17 cellular contexts compared by ENCODE assay signal in genomic region chr6:77133031-77133430, GRCh38.
DNase-seq lines count a peak whose midpoint lies in the region; ATAC-seq and TF ChIP-seq lines count a peak whose summit lies in the region.
"Had no signal": no experiment of that assay in that cellular context is flagged by ENCODE, and none has a peak within 500 bp of the region (broad histone marks: within the 10 kb centered on the region; RNA-seq: fewer than 3 reads in every experiment).

No MANE protein-coding gene starts in this region.

- peak; percentile 55 for DNase-seq in GM23338 (ENCODE audit: low spot score)
- peak; percentile 16 for DNase-seq in RPMI7951 (ENCODE audit: low read depth)
- no peak for DNase-seq in glutamatergic neuron
- no peak for DNase-seq in neural crest cell (ENCODE audit: low read depth, low spot score)
- no peak for DNase-seq in cerebellum (ENCODE audit: low spot score)
- DNase-seq in NCI-H128 (lab: John Stamatoyannopoulos, UW; ENCODE audit: unreplicated experiment): no peak
- DNase-seq: C1 segment of cervical spinal cord; Calu3; CD4-positive, alpha-beta T cell; DMS153; DMS79 treated with DMSO at 0.1 percent for 48 hours; EL; H7 had no signal

- H2AFZ ChIP-seq in GM23338: no peak overlapping the region; the same call in 1 of the 2 replicates

- H3K36me3 Mint-ChIP-seq in GM23338 (ENCODE audit: low read depth) (no peaks in the 10 kb centered on the region), glutamatergic neuron (ENCODE audit: unreplicated experiment) (no peaks in the 10 kb centered on the region), neural crest cell (ENCODE audit: low read depth) (no peaks in the 10 kb centered on the region)

- H4K20me1 ChIP-seq in GM23338 (replicated peaks; ENCODE audit: insufficient read depth): no peaks in the 10 kb centered on the region

- no peak overlapping the region for H3K4me2 ChIP-seq in GM23338

- H3K27me3 Mint-ChIP-seq in GM23338 (ENCODE audit: insufficient read depth, low read depth, poor library complexity) (no peaks in the 10 kb centered on the region), glutamatergic neuron (ENCODE audit: unreplicated experiment) (no peaks in the 10 kb centered on the region), neural crest cell (ENCODE audit: low read depth) (no peaks in the 10 kb centered on the region)
- H3K27me3 Mint-ChIP-seq: B cell; CD4-positive, alpha-beta T cell had no signal

- H3K4me3 Mint-ChIP-seq in GM23338: no peak overlapping the region
- no peak overlapping the region for H3K4me3 Mint-ChIP-seq in glutamatergic neuron (ENCODE audit: unreplicated experiment)
- no peak overlapping the region for H3K4me3 Mint-ChIP-seq in neural crest cell
- H3K4me3 Mint-ChIP-seq: B cell; CD4-positive, alpha-beta T cell had no signal

- H3K4me1 Mint-ChIP-seq in GM23338: peaks cover 5% of the 10 kb centered on the region; the same call in 2 of the 3 replicates
- no peaks in the 10 kb centered on the region for H3K4me1 Mint-ChIP-seq in glutamatergic neuron (ENCODE audit: low read depth, unreplicated experiment)
- H3K4me1 Mint-ChIP-seq in neural crest cell: no peaks in the 10 kb centered on the region
- H3K4me1 Mint-ChIP-seq: B cell had no signal

- ATAC-seq in GM23338 (peak; percentile 86), GM21423 (IDR thresholded peaks at IDR 0.05; ENCODE audit: unreplicated experiment) (no peak), GM21529 (IDR thresholded peaks at IDR 0.05; ENCODE audit: unreplicated experiment) (no peak)
- ATAC-seq: HepG2 had no signal

- no peaks in the 10 kb centered on the region for H3F3A ChIP-seq in GM23338 (replicated peaks; ENCODE audit: low read depth)

- no peaks in the 10 kb centered on the region for H3K9me2 ChIP-seq in GM23338 (ENCODE audit: insufficient read depth)

- no peaks in the 10 kb centered on the region for H3K79me2 ChIP-seq in GM23338 (replicated peaks; ENCODE audit: insufficient read depth)

- no peaks in the 10 kb centered on the region for H3K9me3 Mint-ChIP-seq in GM23338
- H3K9me3 Mint-ChIP-seq in glutamatergic neuron (ENCODE audit: unreplicated experiment): no peaks in the 10 kb centered on the region
- H3K9me3 Mint-ChIP-seq in neural crest cell: peaks cover 4% of the 10 kb centered on the region

- TF ChIP-seq CTCF in GM23338 (conservative IDR thresholded peaks at IDR 0.05; ENCODE audit: low read depth in 2 of 2) (no peak; a peak in 1 of 4 replicates), glutamatergic neuron (IDR thresholded peaks at IDR 0.05; ENCODE audit: partially characterized antibody, unreplicated experiment) (peak; percentile 23), neural crest cell (conservative IDR thresholded peaks at IDR 0.05) (peak; percentile 33)

- H3K4me3 ChIP-seq in GM23338: no peak overlapping the region

- H3K27me3 ChIP-seq in GM23338 (ENCODE audit: insufficient read depth): no peaks in the 10 kb centered on the region

- no peaks in the 10 kb centered on the region for H3K36me3 ChIP-seq in GM23338 (ENCODE audit: insufficient read depth)

- H3K27ac Mint-ChIP-seq in GM23338: no peak overlapping the region
- H3K27ac Mint-ChIP-seq in glutamatergic neuron (ENCODE audit: unreplicated experiment): no peak overlapping the region
- H3K27ac Mint-ChIP-seq in neural crest cell (ENCODE audit: unreplicated experiment): no peak overlapping the region
- H3K27ac Mint-ChIP-seq: B cell; CD4-positive, alpha-beta T cell had no signal

- no peaks in the 10 kb centered on the region for H3K4me1 ChIP-seq in GM23338 (ENCODE audit: insufficient read depth)

- no peak overlapping the region for H3K27ac ChIP-seq in GM23338 (ENCODE audit: low read depth)

TF ChIP-seq in GM23338, 12 proteins besides CTCF, POLR2A, EP300 and RAD21:
- no peak for TF ChIP-seq EZH2phosphoT487 (IDR thresholded peaks at IDR 0.05; ENCODE audit: unreplicated experiment)
- TF ChIP-seq, protein P1, sequence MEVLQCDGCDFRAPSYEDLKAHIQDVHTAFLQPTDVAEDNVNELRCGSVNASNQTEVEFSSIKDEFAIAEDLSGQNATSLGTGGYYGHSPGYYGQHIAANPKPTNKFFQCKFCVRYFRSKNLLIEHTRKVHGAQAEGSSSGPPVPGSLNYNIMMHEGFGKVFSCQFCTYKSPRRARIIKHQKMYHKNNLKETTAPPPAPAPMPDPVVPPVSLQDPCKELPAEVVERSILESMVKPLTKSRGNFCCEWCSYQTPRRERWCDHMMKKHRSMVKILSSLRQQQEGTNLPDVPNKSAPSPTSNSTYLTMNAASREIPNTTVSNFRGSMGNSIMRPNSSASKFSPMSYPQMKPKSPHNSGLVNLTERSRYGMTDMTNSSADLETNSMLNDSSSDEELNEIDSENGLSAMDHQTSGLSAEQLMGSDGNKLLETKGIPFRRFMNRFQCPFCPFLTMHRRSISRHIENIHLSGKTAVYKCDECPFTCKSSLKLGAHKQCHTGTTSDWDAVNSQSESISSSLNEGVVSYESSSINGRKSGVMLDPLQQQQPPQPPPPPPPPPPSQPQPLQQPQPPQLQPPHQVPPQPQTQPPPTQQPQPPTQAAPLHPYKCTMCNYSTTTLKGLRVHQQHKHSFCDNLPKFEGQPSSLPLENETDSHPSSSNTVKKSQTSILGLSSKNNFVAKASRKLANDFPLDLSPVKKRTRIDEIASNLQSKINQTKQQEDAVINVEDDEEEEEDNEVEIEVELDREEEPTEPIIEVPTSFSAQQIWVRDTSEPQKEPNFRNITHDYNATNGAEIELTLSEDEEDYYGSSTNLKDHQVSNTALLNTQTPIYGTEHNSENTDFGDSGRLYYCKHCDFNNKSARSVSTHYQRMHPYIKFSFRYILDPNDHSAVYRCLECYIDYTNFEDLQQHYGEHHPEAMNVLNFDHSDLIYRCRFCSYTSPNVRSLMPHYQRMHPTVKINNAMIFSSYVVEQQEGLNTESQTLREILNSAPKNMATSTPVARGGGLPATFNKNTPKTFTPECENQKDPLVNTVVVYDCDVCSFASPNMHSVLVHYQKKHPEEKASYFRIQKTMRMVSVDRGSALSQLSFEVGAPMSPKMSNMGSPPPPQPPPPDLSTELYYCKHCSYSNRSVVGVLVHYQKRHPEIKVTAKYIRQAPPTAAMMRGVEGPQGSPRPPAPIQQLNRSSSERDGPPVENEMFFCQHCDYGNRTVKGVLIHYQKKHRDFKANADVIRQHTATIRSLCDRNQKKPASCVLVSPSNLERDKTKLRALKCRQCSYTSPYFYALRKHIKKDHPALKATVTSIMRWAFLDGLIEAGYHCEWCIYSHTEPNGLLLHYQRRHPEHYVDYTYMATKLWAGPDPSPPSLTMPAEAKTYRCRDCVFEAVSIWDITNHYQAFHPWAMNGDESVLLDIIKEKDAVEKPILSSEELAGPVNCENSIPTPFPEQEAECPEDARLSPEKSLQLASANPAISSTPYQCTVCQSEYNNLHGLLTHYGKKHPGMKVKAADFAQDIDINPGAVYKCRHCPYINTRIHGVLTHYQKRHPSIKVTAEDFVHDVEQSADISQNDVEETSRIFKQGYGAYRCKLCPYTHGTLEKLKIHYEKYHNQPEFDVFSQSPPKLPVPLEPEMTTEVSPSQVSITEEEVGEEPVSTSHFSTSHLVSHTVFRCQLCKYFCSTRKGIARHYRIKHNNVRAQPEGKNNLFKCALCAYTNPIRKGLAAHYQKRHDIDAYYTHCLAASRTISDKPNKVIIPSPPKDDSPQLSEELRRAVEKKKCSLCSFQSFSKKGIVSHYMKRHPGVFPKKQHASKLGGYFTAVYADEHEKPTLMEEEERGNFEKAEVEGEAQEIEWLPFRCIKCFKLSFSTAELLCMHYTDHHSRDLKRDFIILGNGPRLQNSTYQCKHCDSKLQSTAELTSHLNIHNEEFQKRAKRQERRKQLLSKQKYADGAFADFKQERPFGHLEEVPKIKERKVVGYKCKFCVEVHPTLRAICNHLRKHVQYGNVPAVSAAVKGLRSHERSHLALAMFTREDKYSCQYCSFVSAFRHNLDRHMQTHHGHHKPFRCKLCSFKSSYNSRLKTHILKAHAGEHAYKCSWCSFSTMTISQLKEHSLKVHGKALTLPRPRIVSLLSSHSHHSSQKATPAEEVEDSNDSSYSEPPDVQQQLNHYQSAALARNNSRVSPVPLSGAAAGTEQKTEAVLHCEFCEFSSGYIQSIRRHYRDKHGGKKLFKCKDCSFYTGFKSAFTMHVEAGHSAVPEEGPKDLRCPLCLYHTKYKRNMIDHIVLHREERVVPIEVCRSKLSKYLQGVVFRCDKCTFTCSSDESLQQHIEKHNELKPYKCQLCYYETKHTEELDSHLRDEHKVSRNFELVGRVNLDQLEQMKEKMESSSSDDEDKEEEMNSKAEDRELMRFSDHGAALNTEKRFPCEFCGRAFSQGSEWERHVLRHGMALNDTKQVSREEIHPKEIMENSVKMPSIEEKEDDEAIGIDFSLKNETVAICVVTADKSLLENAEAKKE (CRISPR knock-in tag; IDR thresholded peaks at IDR 0.05): no peak
- TF ChIP-seq ZNF114 (CRISPR knock-in tag; IDR thresholded peaks at IDR 0.05): no peak
- TF ChIP-seq, protein P2, sequence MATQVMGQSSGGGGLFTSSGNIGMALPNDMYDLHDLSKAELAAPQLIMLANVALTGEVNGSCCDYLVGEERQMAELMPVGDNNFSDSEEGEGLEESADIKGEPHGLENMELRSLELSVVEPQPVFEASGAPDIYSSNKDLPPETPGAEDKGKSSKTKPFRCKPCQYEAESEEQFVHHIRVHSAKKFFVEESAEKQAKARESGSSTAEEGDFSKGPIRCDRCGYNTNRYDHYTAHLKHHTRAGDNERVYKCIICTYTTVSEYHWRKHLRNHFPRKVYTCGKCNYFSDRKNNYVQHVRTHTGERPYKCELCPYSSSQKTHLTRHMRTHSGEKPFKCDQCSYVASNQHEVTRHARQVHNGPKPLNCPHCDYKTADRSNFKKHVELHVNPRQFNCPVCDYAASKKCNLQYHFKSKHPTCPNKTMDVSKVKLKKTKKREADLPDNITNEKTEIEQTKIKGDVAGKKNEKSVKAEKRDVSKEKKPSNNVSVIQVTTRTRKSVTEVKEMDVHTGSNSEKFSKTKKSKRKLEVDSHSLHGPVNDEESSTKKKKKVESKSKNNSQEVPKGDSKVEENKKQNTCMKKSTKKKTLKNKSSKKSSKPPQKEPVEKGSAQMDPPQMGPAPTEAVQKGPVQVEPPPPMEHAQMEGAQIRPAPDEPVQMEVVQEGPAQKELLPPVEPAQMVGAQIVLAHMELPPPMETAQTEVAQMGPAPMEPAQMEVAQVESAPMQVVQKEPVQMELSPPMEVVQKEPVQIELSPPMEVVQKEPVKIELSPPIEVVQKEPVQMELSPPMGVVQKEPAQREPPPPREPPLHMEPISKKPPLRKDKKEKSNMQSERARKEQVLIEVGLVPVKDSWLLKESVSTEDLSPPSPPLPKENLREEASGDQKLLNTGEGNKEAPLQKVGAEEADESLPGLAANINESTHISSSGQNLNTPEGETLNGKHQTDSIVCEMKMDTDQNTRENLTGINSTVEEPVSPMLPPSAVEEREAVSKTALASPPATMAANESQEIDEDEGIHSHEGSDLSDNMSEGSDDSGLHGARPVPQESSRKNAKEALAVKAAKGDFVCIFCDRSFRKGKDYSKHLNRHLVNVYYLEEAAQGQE (IDR thresholded peaks at IDR 0.05; ENCODE audit: unreplicated experiment): no peak
TF ChIP-seq in GM23338: peak in this region for 0.

Comparison
In these comparisons a context has a peak if more than half of its experiments do, and no peak if none do; other contexts are left out.
1. DNase-seq: peak in GM23338 (single experiment) and RPMI7951 (single experiment); none in glutamatergic neuron (single experiment), neural crest cell (single experiment), cerebellum (single experiment) and NCI-H128 (single experiment).
2. CTCF ChIP-seq: peak in glutamatergic neuron (single experiment) and neural crest cell (single experiment); none in GM23338 (0 of 2).